Comparison of ENCODE assay signal across 14 cellular contexts in genomic region chr10:4677296-4678021, GRCh38.
DNase-seq lines count a peak whose midpoint lies in the region; ATAC-seq, FAIRE-seq and TF ChIP-seq lines count a peak whose summit lies in the region.
"Had no signal": no experiment of that assay in that cellular context is flagged by ENCODE, and none has a peak within 500 bp of the region (broad histone marks: within the 10 kb centered on the region; RNA-seq: fewer than 3 reads in every experiment).

No MANE protein-coding gene starts in this region.

- DNase-seq in LoVo (ENCODE audit: low spot score) (peak; percentile 75), colonic mucosa (no peak), kidney tubule cell (ENCODE audit: low spot score) (peak; percentile 51), RCC 7860 (ENCODE audit: low spot score) (no peak)
- DNase-seq: activated CD4-positive, alpha-beta T cell treated with anti-CD3 and anti-CD28 coated beads for 48 hours; activated naive CD4-positive, alpha-beta T cell treated with anti-CD3 and anti-CD28 coated beads for 36 hours; COR-L47; effector CD8-positive, alpha-beta T cell; islet precursor cell; SJCRH30 had no signal

- H3K9ac ChIP-seq in colonic mucosa (ENCODE audit: low read depth in 2 of 2, low read length in 2 of 2) = no peak overlapping the region

- no peak for TF ChIP-seq CTCF in colonic mucosa (IDR thresholded peaks at IDR 0.05)

- H3K36me3 ChIP-seq in colonic mucosa = no peaks in the 10 kb centered on the region
- H3K36me3 ChIP-seq: SJCRH30 had no signal

- FAIRE-seq in RCC 7860 (lab: Jason Lieb, UNC) = no peak

- H3K27ac ChIP-seq in colonic mucosa (peak overlapping the region; percentile 72), skin epidermis (peak overlapping the region in 14 of 21 experiments; percentile 12 to 73 (median 51))
- H3K27ac ChIP-seq: SJCRH30 had no signal

- ATAC-seq in GM18517 (IDR thresholded peaks at IDR 0.05; ENCODE audit: unreplicated experiment) (no peak), HG03378 (IDR thresholded peaks at IDR 0.05; ENCODE audit: unreplicated experiment) (no peak), GM19452 (IDR thresholded peaks at IDR 0.05; ENCODE audit: unreplicated experiment) (no peak)

- H3K27me3 ChIP-seq in colonic mucosa = no peaks in the 10 kb centered on the region
- H3K27me3 ChIP-seq: SJCRH30 had no signal

- H3K9me3 ChIP-seq in colonic mucosa = no peaks in the 10 kb centered on the region
- H3K9me3 ChIP-seq: SJCRH30 had no signal

- H3K4me3 ChIP-seq in colonic mucosa (no peak overlapping the region), skin epidermis (no peak overlapping the region)
- H3K4me3 ChIP-seq: SJCRH30 had no signal

- peaks cover 10% of the 10 kb centered on the region for H3K4me1 ChIP-seq in colonic mucosa
- H3K4me1 ChIP-seq: SJCRH30 had no signal

- intact Hi-C loops in colonic mucosa (cut with DNase I) = no loop called here

Comparison
In these comparisons a context has a peak if more than half of its experiments do, and no peak if none do; other contexts are left out.
1. DNase-seq: peak in LoVo (single experiment) and kidney tubule cell (single experiment); none in colonic mucosa (single experiment) and RCC 7860 (single experiment).